Comparison of ENCODE assay signal across 17 cellular contexts in the genomic region with DNA sequence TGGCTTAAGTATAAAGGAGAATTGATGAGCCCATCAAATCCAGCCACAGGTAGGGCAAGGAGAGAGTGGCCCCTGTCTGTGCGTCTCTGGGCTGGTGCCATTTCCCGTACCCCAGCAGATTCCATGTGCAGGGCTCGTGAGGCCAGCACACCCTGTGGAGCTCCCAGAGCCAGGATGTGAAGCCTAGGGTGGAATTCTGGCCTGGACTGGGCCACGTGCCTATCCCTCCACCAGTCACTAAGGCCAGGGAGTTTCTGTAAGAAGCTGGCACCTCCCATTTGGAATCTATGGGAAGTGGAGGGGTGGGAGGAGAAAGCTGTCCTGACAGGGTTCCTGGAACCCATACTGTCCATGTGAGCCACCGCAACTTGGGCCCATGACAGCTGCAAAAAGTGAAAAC.
DNase-seq lines count a peak whose midpoint lies in the region; ATAC-seq and TF ChIP-seq lines count a peak whose summit lies in the region.
"Had no signal": no experiment of that assay in that cellular context is flagged by ENCODE, and none has a peak within 500 bp of the region (broad histone marks: within the 10 kb centered on the region; RNA-seq: fewer than 3 reads in every experiment).

No MANE protein-coding gene starts in this region.

- H2BK5ac ChIP-seq in mesendoderm (ENCODE audit: low read length), result no peak overlapping the region

- H3K4me1 ChIP-seq in mesendoderm (ENCODE audit: control insufficient read depth, low read depth, low read length) (peaks cover 14% of the 10 kb centered on the region), tibial artery (peaks cover 0 to 77% (median 31%) of the 10 kb centered on the region in 4 donors)
- H3K4me1 ChIP-seq: Caco-2 had no signal

- no peaks in the 10 kb centered on the region for H3K9me3 Mint-ChIP-seq in activated naive CD8-positive, alpha-beta T cell (ENCODE audit: low read depth)
- H3K9me3 Mint-ChIP-seq in activated naive CD8-positive, alpha-beta T cell treated with anti-CD3 and anti-CD28 coated beads, Interleukin-2, amount 50 U/mL, for 24 hours, result no peaks in the 10 kb centered on the region
- H3K9me3 Mint-ChIP-seq in IgD-negative memory B cell, result no peaks in the 10 kb centered on the region
- H3K9me3 Mint-ChIP-seq: CD14-positive monocyte had no signal

- H3K36me3 ChIP-seq in mesendoderm (ENCODE audit: control insufficient read depth, insufficient read depth, low read length) (no peaks in the 10 kb centered on the region), tibial artery (no peaks in the 10 kb centered on the region)

- DNase-seq in activated naive CD8-positive, alpha-beta T cell treated with anti-CD3 and anti-CD28 coated beads, Interleukin-2, amount 50 U/mL, for 24 hours, result no peak
- peak; percentile 14 for DNase-seq in mesendoderm
- no peak for DNase-seq in tibial artery
- no peak for DNase-seq in stimulated activated CD8-positive, alpha-beta memory T cell treated with anti-CD3 and anti-CD28 coated beads, Interleukin-4, amount 100 ng/mL, for 48 hours
- no peak for DNase-seq in T-helper 1 cell
- no peak for DNase-seq in iPS-NIHi7 (ENCODE audit: extremely low spot score)
- DNase-seq: Caco-2, DMS53, HCEC 1CT, NCI-H1048, NCI-H226, NCI-H526, PC-9 had no signal

- no peak overlapping the region for H3K4me2 ChIP-seq in mesendoderm (ENCODE audit: low read length)
- H3K4me2 ChIP-seq: PC-9 had no signal

- H3K79me1 ChIP-seq in mesendoderm (ENCODE audit: low read length), result peaks cover 28% of the 10 kb centered on the region

- H3K27ac ChIP-seq in mesendoderm (ENCODE audit: low read depth, low read length) (no peak overlapping the region), tibial artery (peak overlapping the region; percentile 74 to 80)
- H3K27ac ChIP-seq: PC-9, SK-N-MC had no signal

- H4K5ac ChIP-seq in mesendoderm (ENCODE audit: low read length), result no peak overlapping the region

- H3K4me3 ChIP-seq in mesendoderm (ENCODE audit: low read length) (no peak overlapping the region), tibial artery (no peak overlapping the region)
- H3K4me3 ChIP-seq: PC-9, SK-N-MC had no signal

- H2BK15ac ChIP-seq in mesendoderm (replicated peaks; ENCODE audit: low read depth), result no peak overlapping the region

- H3K79me2 ChIP-seq in mesendoderm (ENCODE audit: control insufficient read depth, insufficient read depth, low read length), result peaks cover 35% of the 10 kb centered on the region

- no peak for ATAC-seq in activated naive CD8-positive, alpha-beta T cell treated with anti-CD3 and anti-CD28 coated beads, Interleukin-2, amount 50 U/mL, for 24 hours

- H3K4me1 Mint-ChIP-seq in activated naive CD8-positive, alpha-beta T cell (ENCODE audit: low read depth), result peaks cover 77% of the 10 kb centered on the region
- peaks cover 73% of the 10 kb centered on the region for H3K4me1 Mint-ChIP-seq in activated naive CD8-positive, alpha-beta T cell treated with anti-CD3 and anti-CD28 coated beads, Interleukin-2, amount 50 U/mL, for 24 hours
- H3K4me1 Mint-ChIP-seq in IgD-negative memory B cell, result peaks cover 44 to 66% (median 60%) of the 10 kb centered on the region in 3 donors

- H3K27me3 ChIP-seq in mesendoderm (ENCODE audit: insufficient read depth, low read length, poor library complexity) (no peaks in the 10 kb centered on the region), tibial artery (no peaks in the 10 kb centered on the region)

- H3K27me3 Mint-ChIP-seq in activated naive CD8-positive, alpha-beta T cell, result no peaks in the 10 kb centered on the region
- H3K27me3 Mint-ChIP-seq in activated naive CD8-positive, alpha-beta T cell treated with anti-CD3 and anti-CD28 coated beads, Interleukin-2, amount 50 U/mL, for 24 hours, result no peaks in the 10 kb centered on the region
- H3K27me3 Mint-ChIP-seq in IgD-negative memory B cell, result no peaks in the 10 kb centered on the region

- peaks cover 15% of the 10 kb centered on the region for H3K36me3 Mint-ChIP-seq in activated naive CD8-positive, alpha-beta T cell
- H3K36me3 Mint-ChIP-seq in activated naive CD8-positive, alpha-beta T cell treated with anti-CD3 and anti-CD28 coated beads, Interleukin-2, amount 50 U/mL, for 24 hours (ENCODE audit: low read depth), result peaks cover 32% of the 10 kb centered on the region
- H3K36me3 Mint-ChIP-seq in IgD-negative memory B cell, result peaks cover 7% of the 10 kb centered on the region

- H3K9ac ChIP-seq in mesendoderm (ENCODE audit: low read length), result no peak overlapping the region

- no peak overlapping the region for H4K8ac ChIP-seq in mesendoderm (ENCODE audit: low read depth, low read length)

- H3K18ac ChIP-seq in mesendoderm (ENCODE audit: low read length), result no peak overlapping the region

- no peak for TF ChIP-seq CTCF in tibial artery (IDR thresholded peaks at IDR 0.05)

- H3K4me3 Mint-ChIP-seq in activated naive CD8-positive, alpha-beta T cell, result no peak overlapping the region
- H3K4me3 Mint-ChIP-seq in activated naive CD8-positive, alpha-beta T cell treated with anti-CD3 and anti-CD28 coated beads, Interleukin-2, amount 50 U/mL, for 24 hours, result no peak overlapping the region
- peak overlapping the region in 1 of 4 donors; percentile 53 for H3K4me3 Mint-ChIP-seq in IgD-negative memory B cell
- H3K4me3 Mint-ChIP-seq: CD14-positive monocyte had no signal

- peak overlapping the region; percentile 36 for H3K56ac ChIP-seq in mesendoderm (ENCODE audit: low read length)

- no peak overlapping the region for H3K4ac ChIP-seq in mesendoderm (ENCODE audit: low read depth, low read length)

- no peaks in the 10 kb centered on the region for H3K9me3 ChIP-seq in tibial artery
- H3K9me3 ChIP-seq: Caco-2 had no signal

- peak overlapping the region; percentile 47 for H3K27ac Mint-ChIP-seq in activated naive CD8-positive, alpha-beta T cell
- H3K27ac Mint-ChIP-seq in activated naive CD8-positive, alpha-beta T cell treated with anti-CD3 and anti-CD28 coated beads, Interleukin-2, amount 50 U/mL, for 24 hours, result no peak overlapping the region
- peak overlapping the region in 2 of 3 donors; percentile 42 to 72 for H3K27ac Mint-ChIP-seq in IgD-negative memory B cell

- no peak overlapping the region for H3K23ac ChIP-seq in mesendoderm (ENCODE audit: low read length)

- H2BK120ac ChIP-seq in mesendoderm (ENCODE audit: low read depth, low read length), result no peak overlapping the region

- no peak overlapping the region for H2AK5ac ChIP-seq in mesendoderm (ENCODE audit: low read length)

- WGBS in mesendoderm (ENCODE audit: extremely low coverage, insufficient coverage, low lambda C conversion rate), result no CpG with 5 or more reads among the region's 5 CpGs

- intact Hi-C loops in tibial artery (cut with DNase I; ENCODE audit: low total_unique reads), result no loop called here
